6 cellular contexts compared by ENCODE assay signal in the genomic region with DNA sequence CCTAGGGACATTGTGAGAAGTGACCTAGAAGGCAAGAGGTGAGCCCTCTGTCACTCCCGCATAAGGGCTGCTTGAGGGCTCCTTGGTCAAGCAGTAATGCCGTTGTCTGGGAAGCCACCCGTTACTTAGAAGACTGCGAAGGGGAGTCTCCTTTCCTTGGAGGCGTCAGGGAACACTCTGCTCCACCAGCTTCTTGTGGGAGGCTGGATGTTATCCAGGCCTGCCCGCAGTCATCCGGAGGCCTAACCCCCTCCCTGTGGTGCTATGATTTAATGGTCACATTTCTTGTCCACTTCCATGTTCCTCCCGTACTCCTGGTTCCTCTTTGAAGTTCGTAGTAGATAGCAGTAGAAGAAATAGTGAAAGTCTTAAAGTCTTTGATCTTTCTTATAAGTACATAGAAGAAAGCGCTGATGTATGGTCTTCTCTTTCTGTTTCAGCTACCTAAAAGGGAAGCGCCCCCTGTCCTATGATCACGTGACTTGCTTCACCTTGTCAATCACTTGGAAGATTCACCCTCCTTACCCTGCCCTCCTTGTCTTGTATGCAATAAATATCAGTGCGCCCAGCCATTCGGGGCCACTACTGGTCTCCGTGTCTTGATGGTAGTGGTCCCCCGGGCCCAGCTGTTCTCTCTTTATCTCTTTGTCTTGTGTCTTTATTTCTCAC. TPM values are rescaled to one million over a fixed set of nuclear protein-coding genes. Genes with fewer than 3 reads are reported as not detected.
A peak's percentile ranks its signal among the peaks of the same experiment; 100 is the strongest.
DNase-seq lines count a peak whose midpoint lies in the region; ATAC-seq, FAIRE-seq and TF ChIP-seq lines count a peak whose summit lies in the region.
"Not testable (repeated sequence)": the region's sequence is repeated elsewhere in the genome, so short reads cannot be mapped to it uniquely, and the experiment has no call there.
"Had no signal": no experiment of that assay in that cellular context is flagged by ENCODE, and none has a peak within 500 bp of the region (broad histone marks: within the 10 kb centered on the region; RNA-seq: fewer than 3 reads in every experiment).

No MANE protein-coding gene starts in this region.

- not testable (repeated sequence) for DNase-seq in GM12891 (ENCODE audit: insufficient read length, low spot score); T-helper 2 cell treated with Interferon-gamma antibody and Interleukin-4, amounts not matched to agents 5 μg/mL and 100 μg/mL, for 36 hours (ENCODE audit: low spot score); activated naive CD8-positive, alpha-beta T cell treated with anti-CD3 and anti-CD28 coated beads for 36 hours; immature natural killer cell; natural killer cell treated with Interleukin-12 subunit alpha and Interleukin-12 subunit beta and Interleukin-15 and Interleukin-18, amount 100 ng/mL, for 72 hours (ENCODE audit: low spot score)

- H3K9me3 Mint-ChIP-seq in T-helper 2 cell treated with Interferon-gamma antibody and Interleukin-4, amounts not matched to agents 5 μg/mL and 100 μg/mL, for 36 hours; activated naive CD8-positive, alpha-beta T cell treated with anti-CD3 and anti-CD28 coated beads for 36 hours; immature natural killer cell; natural killer cell treated with Interleukin-12 subunit alpha and Interleukin-12 subunit beta and Interleukin-15 and Interleukin-18, amount 100 ng/mL, for 72 hours: not testable (repeated sequence)

- peaks cover 19% of the 10 kb centered on the region for H3K4me1 Mint-ChIP-seq in T-helper 2 cell treated with Interferon-gamma antibody and Interleukin-4, amounts not matched to agents 5 μg/mL and 100 μg/mL, for 36 hours (ENCODE audit: low read depth)
- peaks cover 23% of the 10 kb centered on the region for H3K4me1 Mint-ChIP-seq in activated naive CD8-positive, alpha-beta T cell treated with anti-CD3 and anti-CD28 coated beads for 36 hours
- peaks cover 15 to 24% of the 10 kb centered on the region in 2 donors for H3K4me1 Mint-ChIP-seq in immature natural killer cell
- peaks cover 12 to 17% of the 10 kb centered on the region in 2 donors for H3K4me1 Mint-ChIP-seq in natural killer cell treated with Interleukin-12 subunit alpha and Interleukin-12 subunit beta and Interleukin-15 and Interleukin-18, amount 100 ng/mL, for 72 hours (ENCODE audit: low read depth in 2 of 2)

- not testable (repeated sequence) for ATAC-seq in natural killer cell treated with Interleukin-12 subunit alpha and Interleukin-12 subunit beta and Interleukin-15 and Interleukin-18, amount 100 ng/mL, for 72 hours

- not testable (repeated sequence) for H3K27me3 Mint-ChIP-seq in T-helper 2 cell treated with Interferon-gamma antibody and Interleukin-4, amounts not matched to agents 5 μg/mL and 100 μg/mL, for 36 hours (ENCODE audit: low read depth); activated naive CD8-positive, alpha-beta T cell treated with anti-CD3 and anti-CD28 coated beads for 36 hours; natural killer cell treated with Interleukin-12 subunit alpha and Interleukin-12 subunit beta and Interleukin-15 and Interleukin-18, amount 100 ng/mL, for 72 hours
- H3K27me3 Mint-ChIP-seq in immature natural killer cell (ENCODE audit: low read depth in 3 of 3): peaks cover 0 to 14% (median 0%) of the 10 kb centered on the region in 3 donors

- H3K27ac Mint-ChIP-seq in T-helper 2 cell treated with Interferon-gamma antibody and Interleukin-4, amounts not matched to agents 5 μg/mL and 100 μg/mL, for 36 hours: peak overlapping the region; percentile 8
- not testable (repeated sequence) for H3K27ac Mint-ChIP-seq in activated naive CD8-positive, alpha-beta T cell treated with anti-CD3 and anti-CD28 coated beads for 36 hours; natural killer cell treated with Interleukin-12 subunit alpha and Interleukin-12 subunit beta and Interleukin-15 and Interleukin-18, amount 100 ng/mL, for 72 hours
- H3K27ac Mint-ChIP-seq in immature natural killer cell: peak overlapping the region in 2 of 6 donors; percentile 23 to 44

- not testable (repeated sequence) for FAIRE-seq in GM12891 (lab: Jason Lieb, UNC)

- H3K4me3 Mint-ChIP-seq in T-helper 2 cell treated with Interferon-gamma antibody and Interleukin-4, amounts not matched to agents 5 μg/mL and 100 μg/mL, for 36 hours: not testable (repeated sequence)
- peak overlapping the region; percentile 18 for H3K4me3 Mint-ChIP-seq in activated naive CD8-positive, alpha-beta T cell treated with anti-CD3 and anti-CD28 coated beads for 36 hours
- peak overlapping the region in 4 of 5 donors; percentile 33 to 59 (median 52) for H3K4me3 Mint-ChIP-seq in immature natural killer cell
- H3K4me3 Mint-ChIP-seq in natural killer cell treated with Interleukin-12 subunit alpha and Interleukin-12 subunit beta and Interleukin-15 and Interleukin-18, amount 100 ng/mL, for 72 hours: peak overlapping the region; percentile 23

- TF ChIP-seq POLR2A in GM12891 (IDR thresholded peaks at IDR 0.05; ENCODE audit: low read depth, low read length): not testable (repeated sequence)

- not testable (repeated sequence) for H3K36me3 Mint-ChIP-seq in T-helper 2 cell treated with Interferon-gamma antibody and Interleukin-4, amounts not matched to agents 5 μg/mL and 100 μg/mL, for 36 hours (ENCODE audit: low read depth); activated naive CD8-positive, alpha-beta T cell treated with anti-CD3 and anti-CD28 coated beads for 36 hours; immature natural killer cell; natural killer cell treated with Interleukin-12 subunit alpha and Interleukin-12 subunit beta and Interleukin-15 and Interleukin-18, amount 100 ng/mL, for 72 hours

TF ChIP-seq in GM12891, 5 proteins besides CTCF, POLR2A, EP300 and RAD21:
- 0 out of 2 replicates have a peak, but pooled peaks have one; percentile 38 for TF ChIP-seq SPI1 (IDR thresholded peaks at IDR 0.05; ENCODE audit: low read depth, low read length)

RNA-seq across cellular contexts. Expression of a gene that starts 1.4 kb away (rescaled TPM):
- polyA plus RNA-seq in GM12891 (2012; ENCODE audit: low read depth, missing spikeins): 40.2 TPM
- total RNA-seq in activated naive CD8-positive, alpha-beta T cell treated with anti-CD3 and anti-CD28 coated beads for 36 hours: 100 to 1,000 TPM in 1 of 2 experiments, 10 to 100 TPM in 1; 93.3 to 104 TPM
- polyA plus RNA-seq in immature natural killer cell: 100 to 1,000 TPM; 144 to 242 (median 165) TPM
- 100 to 1,000 TPM in 1 of 2 donors, 10 to 100 TPM in 1; 95.7 to 136 TPM for total RNA-seq in natural killer cell treated with Interleukin-12 subunit alpha and Interleukin-12 subunit beta and Interleukin-15 and Interleukin-18, amount 100 ng/mL, for 72 hours

RNA-seq across cellular contexts. Expression of a gene that starts 7.4 kb away (rescaled TPM):
- 3.3 TPM for polyA plus RNA-seq in GM12891 (2012; ENCODE audit: low read depth, missing spikeins)
- 1 to 10 TPM; 4.7 to 5.1 TPM for total RNA-seq in activated naive CD8-positive, alpha-beta T cell treated with anti-CD3 and anti-CD28 coated beads for 36 hours
- not detected for polyA plus RNA-seq in immature natural killer cell
- 1 to 10 TPM; 3.0 to 6.1 TPM for total RNA-seq in natural killer cell treated with Interleukin-12 subunit alpha and Interleukin-12 subunit beta and Interleukin-15 and Interleukin-18, amount 100 ng/mL, for 72 hours
- total RNA-seq: ascending aorta had no signal

RNA-seq across cellular contexts. Expression of a gene that starts 12.7 kb away (rescaled TPM):
- 13.8 TPM for polyA plus RNA-seq in GM12891 (2012; ENCODE audit: low read depth, missing spikeins)
- 10 to 100 TPM; 13.9 to 14.5 TPM for total RNA-seq in activated naive CD8-positive, alpha-beta T cell treated with anti-CD3 and anti-CD28 coated beads for 36 hours
- polyA plus RNA-seq in immature natural killer cell: 1 to 10 TPM; 2.2 to 3.7 (median 3.2) TPM
- total RNA-seq in natural killer cell treated with Interleukin-12 subunit alpha and Interleukin-12 subunit beta and Interleukin-15 and Interleukin-18, amount 100 ng/mL, for 72 hours: 10 to 100 TPM; 18.2 to 23.1 TPM

RNA-seq across cellular contexts. Expression of a gene that starts 12.8 kb away (rescaled TPM):
- polyA plus RNA-seq in GM12891 (2012; ENCODE audit: low read depth, missing spikeins): 48.7 TPM
- total RNA-seq in activated naive CD8-positive, alpha-beta T cell treated with anti-CD3 and anti-CD28 coated beads for 36 hours: 100 to 1,000 TPM in 1 of 2 experiments, 10 to 100 TPM in 1; 94.2 to 103 TPM
- 100 to 1,000 TPM; 174 to 212 (median 183) TPM for polyA plus RNA-seq in immature natural killer cell
- 100 to 1,000 TPM; 112 to 114 TPM for total RNA-seq in natural killer cell treated with Interleukin-12 subunit alpha and Interleukin-12 subunit beta and Interleukin-15 and Interleukin-18, amount 100 ng/mL, for 72 hours

RNA-seq across cellular contexts. Expression of a gene that starts 15.8 kb away (rescaled TPM):
- polyA plus RNA-seq in GM12891 (2012; ENCODE audit: low read depth, missing spikeins): 8.5 TPM
- total RNA-seq in activated naive CD8-positive, alpha-beta T cell treated with anti-CD3 and anti-CD28 coated beads for 36 hours: 10 to 100 TPM; 16.5 to 17.3 TPM
- 1 to 10 TPM; 4.7 to 9.9 (median 5.2) TPM for polyA plus RNA-seq in immature natural killer cell
- 10 to 100 TPM; 16.1 to 42.3 TPM for total RNA-seq in natural killer cell treated with Interleukin-12 subunit alpha and Interleukin-12 subunit beta and Interleukin-15 and Interleukin-18, amount 100 ng/mL, for 72 hours
